ENCODE assay signal across 29 cellular contexts in genomic region chr1:165726841-165727240, GRCh38.
"Had no signal": no experiment of that assay in that cellular context is flagged by ENCODE, and none has a peak within 500 bp of the region (broad histone marks: within the 10 kb centered on the region; RNA-seq: fewer than 3 reads in every experiment).

No MANE protein-coding gene starts in this region.

- DNase-seq: natural killer cell; occipital lobe; ovary; posterior cingulate gyrus; psoas muscle; right cardiac atrium; right lobe of liver; sigmoid colon; small intestine; stimulated activated CD4-positive, alpha-beta T cell treated with anti-CD3 and anti-CD28 coated beads, Interleukin-15, amount 100 ng/mL, for 24 hours; stimulated activated CD4-positive, alpha-beta T cell treated with anti-CD3 and anti-CD28 coated beads, Interleukin-2, amount 100 ng/mL, for 24 hours; stimulated activated CD4-positive, alpha-beta T cell treated with anti-CD3 and anti-CD28 coated beads, Interleukin-2, amount 100 ng/mL, for 48 hours; stimulated activated CD4-positive, alpha-beta T cell treated with anti-CD3 and anti-CD28 coated beads, Interleukin-4, amount 100 ng/mL, for 24 hours; stimulated activated naive B cell treated with anti-CD40 and anti-IgM and Interleukin-4, amounts not matched to agents 10 μg/mL and 1 μg/mL and 100 μg/mL, for 72 hours; stimulated activated naive CD8-positive, alpha-beta T cell treated with anti-CD3 and anti-CD28 coated beads, Interleukin-15, amount 100 ng/mL, for 72 hours; stimulated activated naive CD8-positive, alpha-beta T cell treated with anti-CD3 and anti-CD28 coated beads, Interleukin-15, Interleukin-2, amounts not matched to agents 100 U/mL and 50 U/mL, for 24 hours; substantia nigra; testis; tibial artery; transverse colon; upper lobe of right lung; uterus had no signal

- H3K9me3 ChIP-seq: ovary, psoas muscle, right lobe of liver, sigmoid colon, suprapubic skin, testis, tibial artery, transverse colon, upper lobe of right lung, uterus had no signal

- H2AFZ ChIP-seq: neural progenitor cell, parathyroid adenoma had no signal

- H3K4me3 Mint-ChIP-seq: natural killer cell; nephron; neural progenitor cell; stimulated activated effector memory CD8-positive, alpha-beta T cell treated with anti-CD3 and anti-CD28 coated beads, Interleukin-12 subunit alpha, Interleukin-12 subunit beta, amount 100 ng/mL, for 72 hours; stimulated activated naive B cell treated with anti-CD40 and anti-IgM and Interleukin-4, amounts not matched to agents 10 μg/mL and 1 μg/mL and 100 μg/mL, for 72 hours; stimulated activated naive CD8-positive, alpha-beta T cell treated with anti-CD3 and anti-CD28 coated beads, Interleukin-15, amount 100 ng/mL, for 72 hours; type B pancreatic cell had no signal

- H3K9me3 Mint-ChIP-seq: natural killer cell; nephron; neural progenitor cell; stimulated activated effector memory CD8-positive, alpha-beta T cell treated with anti-CD3 and anti-CD28 coated beads, Interleukin-12 subunit alpha, Interleukin-12 subunit beta, amount 100 ng/mL, for 72 hours; stimulated activated naive B cell treated with anti-CD40 and anti-IgM and Interleukin-4, amounts not matched to agents 10 μg/mL and 1 μg/mL and 100 μg/mL, for 72 hours; stimulated activated naive CD8-positive, alpha-beta T cell treated with anti-CD3 and anti-CD28 coated beads, Interleukin-15, amount 100 ng/mL, for 72 hours; type B pancreatic cell had no signal

- FAIRE-seq: small intestine had no signal

- H3K27ac Mint-ChIP-seq: natural killer cell; nephron; neural progenitor cell; progenitor cell of endocrine pancreas; stimulated activated naive CD8-positive, alpha-beta T cell treated with anti-CD3 and anti-CD28 coated beads, Interleukin-15, amount 100 ng/mL, for 72 hours; type B pancreatic cell had no signal

- H3K36me3 ChIP-seq: ovary, uterus had no signal

- H3K27me3 ChIP-seq: neural progenitor cell, ovary, right lobe of liver, sigmoid colon, suprapubic skin, testis, tibial artery, transverse colon, upper lobe of right lung, uterus had no signal

- H3K4me3 ChIP-seq: neural progenitor cell, ovary, psoas muscle, right lobe of liver, sigmoid colon, suprapubic skin, testis, tibial artery, transverse colon, upper lobe of right lung, uterus had no signal

- ATAC-seq: natural killer cell; psoas muscle; right cardiac atrium; stimulated activated effector memory CD8-positive, alpha-beta T cell treated with anti-CD3 and anti-CD28 coated beads, Interleukin-12 subunit alpha, Interleukin-12 subunit beta, amount 100 ng/mL, for 72 hours; stimulated activated naive B cell treated with anti-CD40 and anti-IgM and Interleukin-4, amounts not matched to agents 10 μg/mL and 1 μg/mL and 100 μg/mL, for 72 hours; stimulated activated naive CD8-positive, alpha-beta T cell treated with anti-CD3 and anti-CD28 coated beads, Interleukin-15, amount 100 ng/mL, for 72 hours; stimulated activated naive CD8-positive, alpha-beta T cell treated with anti-CD3 and anti-CD28 coated beads, Interleukin-15, Interleukin-2, amounts not matched to agents 100 U/mL and 50 U/mL, for 24 hours; upper lobe of right lung had no signal

- H3K4me1 Mint-ChIP-seq: neural progenitor cell; stimulated activated effector memory CD8-positive, alpha-beta T cell treated with anti-CD3 and anti-CD28 coated beads, Interleukin-12 subunit alpha, Interleukin-12 subunit beta, amount 100 ng/mL, for 72 hours; stimulated activated naive B cell treated with anti-CD40 and anti-IgM and Interleukin-4, amounts not matched to agents 10 μg/mL and 1 μg/mL and 100 μg/mL, for 72 hours; stimulated activated naive CD8-positive, alpha-beta T cell treated with anti-CD3 and anti-CD28 coated beads, Interleukin-15, amount 100 ng/mL, for 72 hours had no signal

- H3K4me1 ChIP-seq: neural progenitor cell, parathyroid adenoma, psoas muscle, sigmoid colon, suprapubic skin, testis, tibial artery, transverse colon, upper lobe of right lung, uterus had no signal

- H3K27me3 Mint-ChIP-seq: progenitor cell of endocrine pancreas; stimulated activated naive B cell treated with anti-CD40 and anti-IgM and Interleukin-4, amounts not matched to agents 10 μg/mL and 1 μg/mL and 100 μg/mL, for 72 hours; stimulated activated naive CD8-positive, alpha-beta T cell treated with anti-CD3 and anti-CD28 coated beads, Interleukin-15, amount 100 ng/mL, for 72 hours; type B pancreatic cell had no signal

- H3K79me2 ChIP-seq: parathyroid adenoma had no signal

- H3K4me2 ChIP-seq: neural progenitor cell had no signal

- H3K9ac ChIP-seq: neural progenitor cell, parathyroid adenoma had no signal

- H3K27ac ChIP-seq: neural progenitor cell, ovary, parathyroid adenoma, psoas muscle, right lobe of liver, sigmoid colon, suprapubic skin, testis, tibial artery, transverse colon, upper lobe of right lung, uterus had no signal
